Comparison of ENCODE assay signal across 1 cellular context in the genomic region with DNA sequence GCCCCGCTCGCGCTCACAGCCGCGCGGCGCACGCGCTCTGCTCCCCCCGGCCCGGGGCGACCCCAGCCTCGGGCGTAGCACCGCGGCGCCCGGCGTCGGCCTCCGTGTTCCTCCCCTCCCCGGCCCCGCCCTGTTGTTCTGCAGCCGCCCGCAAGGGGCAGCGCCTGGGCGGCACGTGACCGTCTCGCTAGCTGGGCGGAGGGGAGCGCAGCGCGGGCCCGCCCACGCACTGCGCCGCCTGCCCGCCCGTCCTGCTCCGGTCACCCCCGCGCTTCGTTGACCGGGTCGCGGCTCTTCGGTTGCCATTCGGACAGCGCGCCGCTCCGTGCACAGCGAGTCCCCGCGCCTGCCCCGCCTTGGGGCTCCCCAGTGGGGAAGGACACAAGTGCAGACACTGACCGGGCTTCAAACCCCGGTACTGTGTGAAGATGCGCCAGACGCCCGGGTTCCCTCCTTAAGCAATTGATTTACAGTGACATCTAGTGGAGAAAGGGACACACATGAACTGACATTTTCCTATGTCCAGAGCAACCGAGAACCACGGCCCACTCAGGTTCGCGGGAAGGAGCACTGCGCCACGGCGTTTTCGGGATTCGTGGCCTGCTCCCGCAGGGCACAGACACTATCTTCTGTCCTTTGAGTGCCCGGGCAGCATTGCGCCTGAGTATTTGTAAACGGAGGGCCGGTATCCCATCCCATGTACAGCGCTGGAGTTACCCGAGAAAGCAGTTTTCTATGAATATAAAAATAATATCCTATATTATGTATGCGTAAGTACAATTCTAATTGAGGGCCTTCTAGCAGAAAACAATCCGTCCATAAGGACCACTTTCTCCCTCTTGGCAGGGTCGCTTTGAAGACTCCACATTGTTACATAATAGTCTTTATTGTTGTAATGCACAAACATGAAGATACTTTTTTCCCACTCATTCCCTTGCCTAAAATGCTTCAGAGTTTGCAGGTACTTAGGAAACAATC.
TF ChIP-seq lines count a peak whose summit lies in the region.

No MANE protein-coding gene starts in this region.

TF ChIP-seq in K562, 482 proteins besides CTCF, POLR2A, EP300 and RAD21 (continued from another document and continues in another):
- TF ChIP-seq MGA (IDR thresholded peaks at IDR 0.05), result peak; percentile 90
- TF ChIP-seq NONO (IDR thresholded peaks at IDR 0.05; ENCODE audit: low read depth in 2 of 2, low read length in 1 of 2), result peak in 1 of 2 experiments; percentile 54; a peak in 1 of 4 replicates
- peak; percentile 46 for TF ChIP-seq PHF20 (IDR thresholded peaks at IDR 0.05; ENCODE audit: partially characterized antibody)
- 0 out of 2 replicates have a peak, but pooled peaks have one; percentile 38 for TF ChIP-seq ZNF121 (CRISPR knock-in tag; conservative IDR thresholded peaks at IDR 0.05)
- no peak for TF ChIP-seq ZNF282 (CRISPR knock-in tag; IDR thresholded peaks at IDR 0.05)
- no peak for TF ChIP-seq ZC3H4 (CRISPR knock-in tag; IDR thresholded peaks at IDR 0.05; ENCODE audit: borderline replicate concordance)
- TF ChIP-seq WHSC1 (IDR thresholded peaks at IDR 0.05; ENCODE audit: low read length), result no peak
- peak; percentile 90 for TF ChIP-seq KLF13 (tag; IDR thresholded peaks at IDR 0.05; ENCODE audit: borderline replicate concordance, low read depth)
- TF ChIP-seq, protein P1, sequence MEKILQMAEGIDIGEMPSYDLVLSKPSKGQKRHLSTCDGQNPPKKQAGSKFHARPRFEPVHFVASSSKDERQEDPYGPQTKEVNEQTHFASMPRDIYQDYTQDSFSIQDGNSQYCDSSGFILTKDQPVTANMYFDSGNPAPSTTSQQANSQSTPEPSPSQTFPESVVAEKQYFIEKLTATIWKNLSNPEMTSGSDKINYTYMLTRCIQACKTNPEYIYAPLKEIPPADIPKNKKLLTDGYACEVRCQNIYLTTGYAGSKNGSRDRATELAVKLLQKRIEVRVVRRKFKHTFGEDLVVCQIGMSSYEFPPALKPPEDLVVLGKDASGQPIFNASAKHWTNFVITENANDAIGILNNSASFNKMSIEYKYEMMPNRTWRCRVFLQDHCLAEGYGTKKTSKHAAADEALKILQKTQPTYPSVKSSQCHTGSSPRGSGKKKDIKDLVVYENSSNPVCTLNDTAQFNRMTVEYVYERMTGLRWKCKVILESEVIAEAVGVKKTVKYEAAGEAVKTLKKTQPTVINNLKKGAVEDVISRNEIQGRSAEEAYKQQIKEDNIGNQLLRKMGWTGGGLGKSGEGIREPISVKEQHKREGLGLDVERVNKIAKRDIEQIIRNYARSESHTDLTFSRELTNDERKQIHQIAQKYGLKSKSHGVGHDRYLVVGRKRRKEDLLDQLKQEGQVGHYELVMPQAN (IDR thresholded peaks at IDR 0.05; ENCODE audit: borderline replicate concordance), result no peak
- no peak for TF ChIP-seq HMG20B (CRISPR knock-in tag; IDR thresholded peaks at IDR 0.05)
- TF ChIP-seq CREM (IDR thresholded peaks at IDR 0.05; ENCODE audit: low read depth), result peak; percentile 43; the same call in 1 of the 2 replicates
- TF ChIP-seq MAFF (IDR thresholded peaks at IDR 0.05; ENCODE audit: low read length), result no peak
- TF ChIP-seq MAZ (CRISPR knock-in tag; conservative IDR thresholded peaks at IDR 0.05 in 1 of 2, IDR thresholded peaks at IDR 0.05 in 1 of 2), result peak; percentile 98 to 100
- TF ChIP-seq RNF219 (CRISPR knock-in tag; IDR thresholded peaks at IDR 0.05), result no peak
- peak; percentile 89 for TF ChIP-seq MYC (IDR thresholded peaks at IDR 0.05; ENCODE audit: low read depth, low read length)
- TF ChIP-seq MYC (CRISPR knock-in tag; IDR thresholded peaks at IDR 0.05; ENCODE audit: borderline replicate concordance, low read depth), result no peak
- TF ChIP-seq, protein P2, sequence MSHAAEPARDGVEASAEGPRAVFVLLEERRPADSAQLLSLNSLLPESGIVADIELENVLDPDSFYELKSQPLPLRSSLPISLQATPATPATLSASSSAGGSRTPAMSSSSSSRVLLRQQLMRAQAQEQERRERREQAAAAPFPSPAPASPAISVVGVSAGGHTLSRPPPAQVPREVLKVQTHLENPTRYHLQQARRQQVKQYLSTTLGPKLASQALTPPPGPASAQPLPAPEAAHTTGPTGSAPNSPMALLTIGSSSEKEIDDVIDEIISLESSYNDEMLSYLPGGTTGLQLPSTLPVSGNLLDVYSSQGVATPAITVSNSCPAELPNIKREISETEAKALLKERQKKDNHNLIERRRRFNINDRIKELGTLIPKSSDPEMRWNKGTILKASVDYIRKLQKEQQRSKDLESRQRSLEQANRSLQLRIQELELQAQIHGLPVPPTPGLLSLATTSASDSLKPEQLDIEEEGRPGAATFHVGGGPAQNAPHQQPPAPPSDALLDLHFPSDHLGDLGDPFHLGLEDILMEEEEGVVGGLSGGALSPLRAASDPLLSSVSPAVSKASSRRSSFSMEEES (CRISPR knock-in tag; IDR thresholded peaks at IDR 0.05), result peak; percentile 96
- TF ChIP-seq, protein P3, sequence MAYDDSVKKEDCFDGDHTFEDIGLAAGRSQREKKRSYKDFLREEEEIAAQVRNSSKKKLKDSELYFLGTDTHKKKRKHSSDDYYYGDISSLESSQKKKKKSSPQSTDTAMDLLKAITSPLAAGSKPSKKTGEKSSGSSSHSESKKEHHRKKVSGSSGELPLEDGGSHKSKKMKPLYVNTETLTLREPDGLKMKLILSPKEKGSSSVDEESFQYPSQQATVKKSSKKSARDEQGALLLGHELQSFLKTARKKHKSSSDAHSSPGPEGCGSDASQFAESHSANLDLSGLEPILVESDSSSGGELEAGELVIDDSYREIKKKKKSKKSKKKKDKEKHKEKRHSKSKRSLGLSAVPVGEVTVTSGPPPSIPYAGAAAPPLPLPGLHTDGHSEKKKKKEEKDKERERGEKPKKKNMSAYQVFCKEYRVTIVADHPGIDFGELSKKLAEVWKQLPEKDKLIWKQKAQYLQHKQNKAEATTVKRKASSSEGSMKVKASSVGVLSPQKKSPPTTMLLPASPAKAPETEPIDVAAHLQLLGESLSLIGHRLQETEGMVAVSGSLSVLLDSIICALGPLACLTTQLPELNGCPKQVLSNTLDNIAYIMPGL (CRISPR knock-in tag; IDR thresholded peaks at IDR 0.05), result peak; percentile 94; the same call in 1 of the 2 replicates
- no peak for TF ChIP-seq POLR3A (IDR thresholded peaks at IDR 0.05; ENCODE audit: borderline replicate concordance, extremely low read depth, insufficient read depth, insufficient read length)
- TF ChIP-seq DMBX1 (CRISPR knock-in tag; IDR thresholded peaks at IDR 0.05; ENCODE audit: borderline replicate concordance), result peak; percentile 30; the same call in 1 of the 2 replicates
- TF ChIP-seq, protein P4, sequence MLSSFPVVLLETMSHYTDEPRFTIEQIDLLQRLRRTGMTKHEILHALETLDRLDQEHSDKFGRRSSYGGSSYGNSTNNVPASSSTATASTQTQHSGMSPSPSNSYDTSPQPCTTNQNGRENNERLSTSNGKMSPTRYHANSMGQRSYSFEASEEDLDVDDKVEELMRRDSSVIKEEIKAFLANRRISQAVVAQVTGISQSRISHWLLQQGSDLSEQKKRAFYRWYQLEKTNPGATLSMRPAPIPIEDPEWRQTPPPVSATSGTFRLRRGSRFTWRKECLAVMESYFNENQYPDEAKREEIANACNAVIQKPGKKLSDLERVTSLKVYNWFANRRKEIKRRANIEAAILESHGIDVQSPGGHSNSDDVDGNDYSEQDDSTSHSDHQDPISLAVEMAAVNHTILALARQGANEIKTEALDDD (IDR thresholded peaks at IDR 0.05), result no peak
